19 cellular contexts compared by ENCODE assay signal in the genomic region with DNA sequence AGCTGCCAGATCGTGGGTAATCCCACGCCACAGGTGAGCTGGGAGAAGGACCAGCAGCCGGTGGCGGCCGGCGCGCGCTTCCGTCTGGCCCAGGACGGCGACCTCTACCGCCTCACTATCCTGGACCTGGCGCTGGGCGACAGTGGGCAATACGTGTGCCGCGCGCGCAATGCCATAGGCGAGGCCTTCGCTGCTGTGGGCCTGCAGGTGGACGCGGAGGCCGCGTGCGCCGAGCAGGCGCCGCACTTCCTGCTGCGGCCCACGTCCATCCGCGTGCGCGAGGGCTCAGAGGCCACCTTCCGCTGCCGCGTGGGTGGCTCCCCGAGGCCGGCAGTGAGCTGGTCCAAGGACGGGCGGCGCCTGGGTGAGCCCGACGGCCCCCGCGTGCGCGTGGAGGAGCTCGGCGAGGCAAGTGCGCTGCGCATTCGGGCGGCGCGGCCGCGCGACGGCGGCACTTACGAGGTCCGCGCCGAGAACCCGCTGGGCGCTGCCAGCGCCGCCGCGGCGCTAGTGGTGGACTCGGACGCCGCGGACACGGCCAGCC. TPM values are rescaled to one million over a fixed set of nuclear protein-coding genes. Genes with fewer than 3 reads are reported as not detected.
DNase-seq lines count a peak whose midpoint lies in the region; ATAC-seq, FAIRE-seq and TF ChIP-seq lines count a peak whose summit lies in the region.
"Had no signal": no experiment of that assay in that cellular context is flagged by ENCODE, and none has a peak within 500 bp of the region (broad histone marks: within the 10 kb centered on the region; RNA-seq: fewer than 3 reads in every experiment).

No MANE protein-coding gene starts in this region.

- RAD21 ChIA-PET in HCT116 (lab: Charles Lee; ENCODE audit: low non-redundant PET in 1 of 2, low total read pairs in 2 of 2, uncharacterized antibody in 2 of 2, unreplicated experiment in 2 of 2): no interaction called here

- no peaks in the 10 kb centered on the region for H3K9me3 Mint-ChIP-seq in CD4-positive, alpha-beta T cell
- H3K9me3 Mint-ChIP-seq in osteocyte (ENCODE audit: unreplicated experiment): no peaks in the 10 kb centered on the region
- H3K9me3 Mint-ChIP-seq: CD4-positive, CD25-positive, alpha-beta regulatory T cell had no signal

- no peaks in the 10 kb centered on the region for H3K9me2 ChIP-seq in HCT116 (ENCODE audit: insufficient read depth)

- H3K4me2 ChIP-seq in HCT116 (ENCODE audit: low read length) (no peak overlapping the region), endothelial cell of umbilical vein (ENCODE audit: insufficient read depth, low read length) (no peak overlapping the region)

- no peak for TF ChIP-seq CTCF in CD4-positive, alpha-beta T cell (IDR thresholded peaks at IDR 0.05)
- TF ChIP-seq CTCF in HCT116 (IDR thresholded peaks at IDR 0.05 in 2 of 3, conservative IDR thresholded peaks at IDR 0.05 in 1 of 3; ENCODE audit: borderline replicate concordance in 1 of 3, insufficient read depth in 1 of 3, low read depth in 2 of 3, low read length in 2 of 3) (no peak), endothelial cell of umbilical vein (IDR thresholded peaks at IDR 0.05; ENCODE audit: extremely low read depth in 1 of 2, insufficient read depth in 1 of 2, low read depth in 1 of 2, low read length in 2 of 2) (no peak), osteocyte (IDR thresholded peaks at IDR 0.05) (no peak)

- H3K79me2 ChIP-seq in HCT116 (ENCODE audit: insufficient read depth, low read length): no peaks in the 10 kb centered on the region
- H3K79me2 ChIP-seq in endothelial cell of umbilical vein (ENCODE audit: control insufficient read depth, insufficient read depth, low read length): no peaks in the 10 kb centered on the region

- no peaks in the 10 kb centered on the region; a peak in 1 of 4 replicates for H3K36me3 ChIP-seq in HCT116 (ENCODE audit: control insufficient read depth in 1 of 2, insufficient read depth in 2 of 2, low read length in 2 of 2)
- H3K36me3 ChIP-seq in endothelial cell of umbilical vein (ENCODE audit: control insufficient read depth in 2 of 2, extremely low read depth in 1 of 2, insufficient read depth in 2 of 2, low read length in 2 of 2): no peaks in the 10 kb centered on the region
- H3K36me3 ChIP-seq: SJCRH30 had no signal

- H3K27me3 Mint-ChIP-seq in CD4-positive, alpha-beta T cell: no peaks in the 10 kb centered on the region
- no peaks in the 10 kb centered on the region for H3K27me3 Mint-ChIP-seq in osteocyte (ENCODE audit: unreplicated experiment)
- H3K27me3 Mint-ChIP-seq: CD4-positive, CD25-positive, alpha-beta regulatory T cell had no signal

- H3K4me1 Mint-ChIP-seq in CD4-positive, alpha-beta T cell (ENCODE audit: low read depth): peaks cover 12% of the 10 kb centered on the region
- H3K4me1 Mint-ChIP-seq in osteocyte (ENCODE audit: unreplicated experiment): peaks cover 2% of the 10 kb centered on the region

- no peak for FAIRE-seq in endothelial cell of umbilical vein (lab: Jason Lieb, UNC)
- FAIRE-seq: G401.6, GM12891, GM19239 had no signal

- no peak overlapping the region for H3K9ac ChIP-seq in HCT116 (ENCODE audit: low read length)
- no peak overlapping the region for H3K9ac ChIP-seq in endothelial cell of umbilical vein (replicated peaks; ENCODE audit: extremely low read depth, insufficient read depth, low read length)
- H3K9ac ChIP-seq: GM23248 had no signal

- no peaks in the 10 kb centered on the region for H3K9me3 ChIP-seq in CD4-positive, alpha-beta T cell (ENCODE audit: control insufficient read depth, low read length)
- H3K9me3 ChIP-seq in HCT116 (ENCODE audit: control insufficient read depth in 1 of 2, insufficient read depth in 1 of 2, low read depth in 1 of 2, low read length in 2 of 2): no peaks in the 10 kb centered on the region
- H3K9me3 ChIP-seq in endothelial cell of umbilical vein (replicated peaks; ENCODE audit: control insufficient read depth, insufficient read depth, low read length): no peaks in the 10 kb centered on the region
- H3K9me3 ChIP-seq: SJCRH30 had no signal

- H3K27ac ChIP-seq in CD4-positive, alpha-beta T cell (ENCODE audit: low read depth, low read length): no peak overlapping the region
- H3K27ac ChIP-seq in HCT116 (ENCODE audit: low read depth, low read length) (peak overlapping the region; percentile 35; the same call in 1 of the 2 replicates), endothelial cell of umbilical vein (ENCODE audit: insufficient read depth, low read depth, low read length) (no peak overlapping the region)
- H3K27ac ChIP-seq: GM23248, SJCRH30 had no signal

- no peak for TF ChIP-seq RAD21 in HCT116 (IDR thresholded peaks at IDR 0.05; ENCODE audit: low read depth)

- ATAC-seq in CD4-positive, alpha-beta T cell (ENCODE audit: poor library complexity): no peak
- ATAC-seq in HCT116 (no peak), GM18868 (IDR thresholded peaks at IDR 0.05; ENCODE audit: unreplicated experiment) (no peak)

- TF ChIP-seq POLR2A in HCT116 (IDR thresholded peaks at IDR 0.05; ENCODE audit: borderline replicate concordance, extremely low read depth, insufficient read depth, insufficient read length): no peak
- no peak for TF ChIP-seq POLR2A in endothelial cell of umbilical vein (IDR thresholded peaks at IDR 0.05; ENCODE audit: low read depth, low read length)

- H4K20me1 ChIP-seq in HCT116 (ENCODE audit: insufficient read depth) (no peaks in the 10 kb centered on the region), endothelial cell of umbilical vein (replicated peaks; ENCODE audit: control insufficient read depth, extremely low read depth, insufficient read depth, low read length) (no peaks in the 10 kb centered on the region)

- no peak for DNase-seq in CD4-positive, alpha-beta T cell
- no peak for DNase-seq in HCT116 (ENCODE audit: low read depth, low spot score)
- DNase-seq in endothelial cell of umbilical vein (ENCODE audit: low read depth, low spot score): no peak
- peak; percentile 79 for DNase-seq in osteocyte (ENCODE audit: extremely low spot score, unreplicated experiment)
- no peak for DNase-seq in NCI-H2029 treated with DMSO at 0.1 percent for 48 hours (lab: John Stamatoyannopoulos, UW)
- no peak for DNase-seq in anterior cingulate cortex (lab: John Stamatoyannopoulos, UW)
- no peak for DNase-seq in amygdala (lab: John Stamatoyannopoulos, UW)
- DNase-seq: DMS79 treated with DMSO at 0.1 percent for 48 hours, GM23248, NCI-H146, NCI-H2107, NCI-H345, NCI-H526 treated with DMSO at 0.1 percent for 48 hours, SJCRH30 had no signal

- intact Hi-C loops in CD4-positive, alpha-beta T cell (cut with DNase I, micrococcal nuclease): loop anchor here (1.0 to 5.0 kb wide), 5 partner anchors 37 to 275 kb away; partner anchors contain the start of gene RNF187 (in 1 of the 2)
- intact Hi-C loops in HCT116 (cut with micrococcal nuclease): loop anchor here (5.0 kb wide), 1 partner anchor 245 kb away; a partner anchor contains a TSS
- intact Hi-C loops in endothelial cell of umbilical vein (cut with micrococcal nuclease): loop anchor here (2.0 to 10.0 kb wide), 5 partner anchors 45 to 217 kb away; partner anchors contain the start of gene GUK1

- H3K27me3 ChIP-seq in CD4-positive, alpha-beta T cell (ENCODE audit: control insufficient read depth, insufficient read depth, low read length): no peaks in the 10 kb centered on the region
- H3K27me3 ChIP-seq in HCT116 (ENCODE audit: insufficient read depth, low read length) (no peaks in the 10 kb centered on the region), endothelial cell of umbilical vein (ENCODE audit: control insufficient read depth in 2 of 2, insufficient read depth in 2 of 2, low read length in 2 of 2) (peaks cover 4 to 16% of the 10 kb centered on the region in 2 experiments)

- H3K9me1 ChIP-seq in endothelial cell of umbilical vein (replicated peaks; ENCODE audit: control insufficient read depth, extremely low read depth, insufficient read depth, low read length): no peaks in the 10 kb centered on the region

- H3K4me1 ChIP-seq in HCT116 (ENCODE audit: control insufficient read depth in 1 of 2, insufficient read depth in 2 of 2, low read length in 2 of 2): peaks cover 20 to 35% of the 10 kb centered on the region in 2 experiments
- H3K4me1 ChIP-seq in endothelial cell of umbilical vein (ENCODE audit: control insufficient read depth, extremely low read depth, insufficient read depth, low read length): no peaks in the 10 kb centered on the region

- CTCF ChIA-PET in CD4-positive, alpha-beta T cell (lab: Charles Lee): interaction anchor here (1.4 kb wide), 1 partner anchor 47 kb away, joined by 3 read pairs; no protein-coding TSS in a partner anchor
- CTCF ChIA-PET in HCT116 (lab: Charles Lee) (no interaction called here), endothelial cell of umbilical vein (lab: Charles Lee) (interaction anchor here (0.5 to 2.6 kb wide), 3 partner anchors 58 to 213 kb away, joined by 3 to 12 read pairs (median 4); no protein-coding TSS in a partner anchor)

- no peak overlapping the region for H3K27ac Mint-ChIP-seq in CD4-positive, alpha-beta T cell
- H3K27ac Mint-ChIP-seq in osteocyte (ENCODE audit: unreplicated experiment): no peak overlapping the region
- H3K27ac Mint-ChIP-seq: CD4-positive, CD25-positive, alpha-beta regulatory T cell had no signal

- BruUV-seq in HCT116 (replicated peaks; lab: Mats Ljungman, UMichigan): no TSS peak
- BruUV-seq in endothelial cell of umbilical vein (replicated peaks; lab: Mats Ljungman, UMichigan): no TSS peak

- H2AFZ ChIP-seq in HCT116 (ENCODE audit: low read depth, low read length, poor library complexity, severe bottlenecking) (no peak overlapping the region), endothelial cell of umbilical vein (ENCODE audit: low read depth, low read length) (no peak overlapping the region)
- H2AFZ ChIP-seq: GM23248 had no signal

- dilution Hi-C loops in endothelial cell of umbilical vein (cut with MboI; ENCODE audit: extremely low pct_ligation_motif_present, low sequenced_read_pairs): no loop called here

- H3K4me3 ChIP-seq in HCT116 (replicated peaks in 1 of 2; ENCODE audit: low read depth in 1 of 2, low read length in 2 of 2) (no peak overlapping the region), endothelial cell of umbilical vein (replicated peaks in 1 of 3; ENCODE audit: insufficient read depth in 1 of 3, low read depth in 1 of 3, low read length in 3 of 3) (no peak overlapping the region)
- H3K4me3 ChIP-seq: GM23248, SJCRH30 had no signal

- peak overlapping the region; percentile 38 for H3K4me3 Mint-ChIP-seq in CD4-positive, alpha-beta T cell
- no peak overlapping the region for H3K4me3 Mint-ChIP-seq in osteocyte (ENCODE audit: unreplicated experiment)

- H3K36me3 Mint-ChIP-seq in CD4-positive, alpha-beta T cell (ENCODE audit: low read depth): peaks cover 11% of the 10 kb centered on the region
- H3K36me3 Mint-ChIP-seq in osteocyte (ENCODE audit: unreplicated experiment): no peaks in the 10 kb centered on the region
- H3K36me3 Mint-ChIP-seq: CD4-positive, CD25-positive, alpha-beta regulatory T cell had no signal

- POLR2A ChIA-PET in CD4-positive, alpha-beta T cell (lab: Charles Lee): interaction anchor here (1.9 kb wide), 1 partner anchor 246 kb away, joined by 7 read pairs; a partner anchor contains a TSS
- POLR2A ChIA-PET in HCT116 (lab: Charles Lee): no interaction called here
- POLR2A ChIA-PET in endothelial cell of umbilical vein (lab: Charles Lee): no interaction called here

RNA-seq across cellular contexts. Expression of gene OBSCN, which starts 4.1 kb away (rescaled TPM):
- total RNA-seq in CD4-positive, alpha-beta T cell: 10 to 100 TPM; 80.8 to 82.2 TPM
- total RNA-seq in HCT116 (2021; ENCODE audit: unreplicated experiment) (16.6 TPM), endothelial cell of umbilical vein (1.5 and 2.9 TPM in 2 replicates), osteocyte (15.2 and 16.1 TPM in 2 replicates)
- 10.3 and 10.5 TPM in 2 replicates for polyA plus RNA-seq in HCT116 (2012)
- 1.3 and 1.5 TPM in 2 replicates for polyA plus RNA-seq in endothelial cell of umbilical vein
- 1.1 and 1.3 TPM in 2 replicates for polyA plus RNA-seq in endothelial cell of umbilical vein (2011; cell fraction: cytosol; rRNA removed)
- 2.7 and 5.0 TPM in 2 replicates for polyA plus RNA-seq in endothelial cell of umbilical vein (2011; cell fraction: nucleus; rRNA removed)
- 1.2 and 2.3 TPM in 2 replicates for polyA plus RNA-seq in endothelial cell of umbilical vein (2012)
- 1.9 and 3.1 TPM in 2 replicates for polyA minus RNA-seq in endothelial cell of umbilical vein
- 7.6 TPM for polyA minus RNA-seq in endothelial cell of umbilical vein (2011; cell fraction: cytosol; rRNA and poly(A)+ RNA removed)
- 4.1 and 4.3 TPM in 2 replicates for polyA minus RNA-seq in endothelial cell of umbilical vein (2011; cell fraction: nucleus; rRNA and poly(A)+ RNA removed)

RNA-seq across cellular contexts. Expression of gene IBA57, which starts 46.3 kb away (rescaled TPM):
- total RNA-seq in CD4-positive, alpha-beta T cell: 10 to 100 TPM; 19.7 to 19.9 TPM
- 11.6 TPM for total RNA-seq in HCT116 (2021; ENCODE audit: unreplicated experiment)
- 6.6 and 8.7 TPM in 2 replicates for polyA plus RNA-seq in HCT116 (2012)
- 7.7 and 9.9 TPM in 2 replicates for total RNA-seq in endothelial cell of umbilical vein
- 3.4 and 5.6 TPM in 2 replicates for polyA plus RNA-seq in endothelial cell of umbilical vein
- polyA plus RNA-seq in endothelial cell of umbilical vein (2011; cell fraction: cytosol; rRNA removed): 3.0 and 3.8 TPM in 2 replicates
- polyA plus RNA-seq in endothelial cell of umbilical vein (2011; cell fraction: nucleus; rRNA removed): 8.0 and 8.3 TPM in 2 replicates
- 2.3 and 4.0 TPM in 2 replicates for polyA plus RNA-seq in endothelial cell of umbilical vein (2012)
- polyA minus RNA-seq in endothelial cell of umbilical vein: 5.2 and 5.6 TPM in 2 replicates
- polyA minus RNA-seq in endothelial cell of umbilical vein (2011; cell fraction: cytosol; rRNA and poly(A)+ RNA removed): 3.1 TPM
- polyA minus RNA-seq in endothelial cell of umbilical vein (2011; cell fraction: nucleus; rRNA and poly(A)+ RNA removed): 6.1 and 8.2 TPM in 2 replicates
- 8.1 TPM in 2 replicates for total RNA-seq in osteocyte
